23 cellular contexts compared by ENCODE assay signal in genomic region chr6:46010270-46010669, GRCh38. TPM values are rescaled to one million over a fixed set of nuclear protein-coding genes. Genes with fewer than 3 reads are reported as not detected.
A peak's percentile ranks its signal among the peaks of the same experiment; 100 is the strongest.
DNase-seq lines count a peak whose midpoint lies in the region; ATAC-seq lines count a peak whose summit lies in the region.
"Had no signal": no experiment of that assay in that cellular context is flagged by ENCODE, and none has a peak within 500 bp of the region (broad histone marks: within the 10 kb centered on the region; RNA-seq: fewer than 3 reads in every experiment).

No MANE protein-coding gene starts in this region.

- H3K27me3 ChIP-seq in naive thymus-derived CD4-positive, alpha-beta T cell (ENCODE audit: control insufficient read depth in 2 of 2, insufficient read depth in 2 of 2, low read length in 2 of 2): no peaks in the 10 kb centered on the region

- peak overlapping the region; percentile 68 for H3K4me3 Mint-ChIP-seq in T-helper 2 cell treated with Interferon-gamma antibody and Interleukin-4, amounts not matched to agents 5 μg/mL and 100 μg/mL, for 36 hours
- no peak overlapping the region for H3K4me3 Mint-ChIP-seq in stimulated activated naive CD8-positive, alpha-beta T cell treated with anti-CD3 and anti-CD28 coated beads, Interleukin-15, Interleukin-2, amounts not matched to agents 100 ng/mL and 50 ng/mL, for 24 hours
- H3K4me3 Mint-ChIP-seq in naive thymus-derived CD4-positive, alpha-beta T cell: peak overlapping the region in 4 of 10 donors; percentile 13 to 81 (median 71)
- no peak overlapping the region for H3K4me3 Mint-ChIP-seq in stimulated activated memory B cell treated with anti-CD40 and anti-IgM and Interleukin-4, amounts not matched to agents 10 μg/mL and 1 μg/mL and 100 μg/mL, for 72 hours
- H3K4me3 Mint-ChIP-seq: dendritic cell treated with granulocyte-macrophage colony-stimulating factor and Interleukin-4, amounts not matched to agents 40 ng/mL and 50 ng/mL, for 4 days had no signal

- no peak for ATAC-seq in stimulated activated naive CD8-positive, alpha-beta T cell treated with anti-CD3 and anti-CD28 coated beads, Interleukin-15, Interleukin-2, amounts not matched to agents 100 U/mL and 50 U/mL, for 24 hours
- no peak for ATAC-seq in naive thymus-derived CD4-positive, alpha-beta T cell
- no peak for ATAC-seq in stimulated activated memory B cell treated with anti-CD40 and anti-IgM and Interleukin-4, amounts not matched to agents 10 μg/mL and 1 μg/mL and 100 μg/mL, for 72 hours

- peaks cover 50% of the 10 kb centered on the region for H3K4me1 Mint-ChIP-seq in T-helper 2 cell treated with Interferon-gamma antibody and Interleukin-4, amounts not matched to agents 5 μg/mL and 100 μg/mL, for 36 hours (ENCODE audit: low read depth)
- H3K4me1 Mint-ChIP-seq in stimulated activated naive CD8-positive, alpha-beta T cell treated with anti-CD3 and anti-CD28 coated beads, Interleukin-15, Interleukin-2, amounts not matched to agents 100 ng/mL and 50 ng/mL, for 24 hours (ENCODE audit: low read depth): peaks cover 57% of the 10 kb centered on the region
- peaks cover 29 to 58% (median 56%) of the 10 kb centered on the region in 7 donors for H3K4me1 Mint-ChIP-seq in naive thymus-derived CD4-positive, alpha-beta T cell
- peaks cover 36% of the 10 kb centered on the region for H3K4me1 Mint-ChIP-seq in stimulated activated memory B cell treated with anti-CD40 and anti-IgM and Interleukin-4, amounts not matched to agents 10 μg/mL and 1 μg/mL and 100 μg/mL, for 72 hours

- H3K4me1 ChIP-seq in naive thymus-derived CD4-positive, alpha-beta T cell (ENCODE audit: control insufficient read depth in 2 of 2, insufficient read depth in 2 of 2, low read length in 2 of 2): peaks cover 32 to 43% of the 10 kb centered on the region in 2 donors

- H3K36me3 Mint-ChIP-seq in T-helper 2 cell treated with Interferon-gamma antibody and Interleukin-4, amounts not matched to agents 5 μg/mL and 100 μg/mL, for 36 hours (ENCODE audit: low read depth): no peaks in the 10 kb centered on the region
- no peaks in the 10 kb centered on the region for H3K36me3 Mint-ChIP-seq in stimulated activated naive CD8-positive, alpha-beta T cell treated with anti-CD3 and anti-CD28 coated beads, Interleukin-15, Interleukin-2, amounts not matched to agents 100 ng/mL and 50 ng/mL, for 24 hours (ENCODE audit: low read depth)
- peaks cover 0 to 9% (median 0%) of the 10 kb centered on the region in 5 donors for H3K36me3 Mint-ChIP-seq in naive thymus-derived CD4-positive, alpha-beta T cell
- peaks cover 4% of the 10 kb centered on the region for H3K36me3 Mint-ChIP-seq in stimulated activated memory B cell treated with anti-CD40 and anti-IgM and Interleukin-4, amounts not matched to agents 10 μg/mL and 1 μg/mL and 100 μg/mL, for 72 hours
- H3K36me3 Mint-ChIP-seq: CD4-positive, CD25-positive, alpha-beta regulatory T cell had no signal

- H3K9me3 ChIP-seq in naive thymus-derived CD4-positive, alpha-beta T cell (ENCODE audit: control insufficient read depth in 2 of 3, low read length in 3 of 3): no peaks in the 10 kb centered on the region
- H3K9me3 ChIP-seq: tibial artery had no signal

- intact Hi-C loops in naive thymus-derived CD4-positive, alpha-beta T cell (cut with micrococcal nuclease): loop anchor here (2.0 to 10.0 kb wide), 7 partner anchors 78 to 1467 kb away; partner anchors contain the start of genes CD2AP (in 1 of the 2) and SUPT3H (in 1 of the 2)

- CTCF ChIA-PET in naive thymus-derived CD4-positive, alpha-beta T cell (lab: Charles Lee): interaction anchor here (0.7 to 1.5 kb wide), 2 partner anchors 51 to 80 kb away, joined by 3 to 4 read pairs; no protein-coding TSS in a partner anchor

- H3K27me3 Mint-ChIP-seq in T-helper 2 cell treated with Interferon-gamma antibody and Interleukin-4, amounts not matched to agents 5 μg/mL and 100 μg/mL, for 36 hours (ENCODE audit: low read depth): peaks cover 23% of the 10 kb centered on the region
- peaks cover 4% of the 10 kb centered on the region for H3K27me3 Mint-ChIP-seq in stimulated activated naive CD8-positive, alpha-beta T cell treated with anti-CD3 and anti-CD28 coated beads, Interleukin-15, Interleukin-2, amounts not matched to agents 100 ng/mL and 50 ng/mL, for 24 hours
- peaks cover 0 to 10% (median 0%) of the 10 kb centered on the region in 5 donors for H3K27me3 Mint-ChIP-seq in naive thymus-derived CD4-positive, alpha-beta T cell
- H3K27me3 Mint-ChIP-seq in stimulated activated memory B cell treated with anti-CD40 and anti-IgM and Interleukin-4, amounts not matched to agents 10 μg/mL and 1 μg/mL and 100 μg/mL, for 72 hours: no peaks in the 10 kb centered on the region
- H3K27me3 Mint-ChIP-seq: memory B cell had no signal

- no peaks in the 10 kb centered on the region for H3K9me3 Mint-ChIP-seq in T-helper 2 cell treated with Interferon-gamma antibody and Interleukin-4, amounts not matched to agents 5 μg/mL and 100 μg/mL, for 36 hours
- H3K9me3 Mint-ChIP-seq in stimulated activated naive CD8-positive, alpha-beta T cell treated with anti-CD3 and anti-CD28 coated beads, Interleukin-15, Interleukin-2, amounts not matched to agents 100 ng/mL and 50 ng/mL, for 24 hours: no peaks in the 10 kb centered on the region
- H3K9me3 Mint-ChIP-seq in naive thymus-derived CD4-positive, alpha-beta T cell: peaks cover 0 to 2% (median 0%) of the 10 kb centered on the region in 11 donors
- H3K9me3 Mint-ChIP-seq in stimulated activated memory B cell treated with anti-CD40 and anti-IgM and Interleukin-4, amounts not matched to agents 10 μg/mL and 1 μg/mL and 100 μg/mL, for 72 hours: no peaks in the 10 kb centered on the region
- H3K9me3 Mint-ChIP-seq: activated T-cell treated with anti-CD3 and anti-CD28 coated beads, Interleukin-2, amount 50 U/mL, for 24 hours; dendritic cell treated with granulocyte-macrophage colony-stimulating factor and Interleukin-4, amounts not matched to agents 40 ng/mL and 50 ng/mL, for 4 days; memory B cell had no signal

- POLR2A ChIA-PET in naive thymus-derived CD4-positive, alpha-beta T cell (lab: Charles Lee): interaction anchor here (1.4 kb wide), 1 partner anchor 41 kb away, joined by 3 read pairs; no protein-coding TSS in a partner anchor

- DNase-seq in T-helper 2 cell treated with Interferon-gamma antibody and Interleukin-4, amounts not matched to agents 5 μg/mL and 100 μg/mL, for 36 hours (ENCODE audit: low spot score): no peak
- no peak for DNase-seq in T-helper 2 cell
- DNase-seq in stimulated activated naive CD8-positive, alpha-beta T cell treated with anti-CD3 and anti-CD28 coated beads, Interleukin-15, Interleukin-2, amounts not matched to agents 100 U/mL and 50 U/mL, for 24 hours: no peak
- DNase-seq in naive thymus-derived CD4-positive, alpha-beta T cell: no peak
- no peak for DNase-seq in NCI-H128 (lab: John Stamatoyannopoulos, UW; ENCODE audit: unreplicated experiment)
- DNase-seq in stimulated activated CD4-positive, alpha-beta T cell treated with anti-CD3 and anti-CD28 coated beads, Interleukin-4, amount 100 ng/mL, for 1 hour: no peak
- DNase-seq: 8988T; activated naive CD4-positive, alpha-beta T cell; activated T-cell treated with anti-CD3 and anti-CD28 coated beads, Interleukin-2, amount 50 U/mL, for 24 hours; aorta; NCI-H187 treated with DMSO at 0.1 percent for 48 hours; NCI-H526 treated with DMSO at 0.1 percent for 48 hours; stimulated activated CD4-positive, alpha-beta T cell treated with anti-CD3 and anti-CD28 coated beads, Interleukin-2, amount 100 ng/mL, for 48 hours; stimulated activated naive CD4-positive, alpha-beta T cell; tibial artery had no signal

- no peak overlapping the region for H3K4me3 ChIP-seq in naive thymus-derived CD4-positive, alpha-beta T cell (ENCODE audit: low read length)
- H3K4me3 ChIP-seq: tibial artery had no signal

- H3K27ac ChIP-seq in naive thymus-derived CD4-positive, alpha-beta T cell (ENCODE audit: low read depth, low read length): no peak overlapping the region
- H3K27ac ChIP-seq: tibial artery had no signal

- H3K36me3 ChIP-seq in naive thymus-derived CD4-positive, alpha-beta T cell (ENCODE audit: control insufficient read depth in 2 of 3, insufficient read depth in 3 of 3, low read length in 3 of 3): no peaks in the 10 kb centered on the region
- H3K36me3 ChIP-seq: tibial artery had no signal

- H3K27ac Mint-ChIP-seq in T-helper 2 cell treated with Interferon-gamma antibody and Interleukin-4, amounts not matched to agents 5 μg/mL and 100 μg/mL, for 36 hours: no peak overlapping the region
- peak overlapping the region; percentile 84 for H3K27ac Mint-ChIP-seq in stimulated activated naive CD8-positive, alpha-beta T cell treated with anti-CD3 and anti-CD28 coated beads, Interleukin-15, Interleukin-2, amounts not matched to agents 100 ng/mL and 50 ng/mL, for 24 hours
- peak overlapping the region in 8 of 9 donors; percentile 29 to 97 (median 92) for H3K27ac Mint-ChIP-seq in naive thymus-derived CD4-positive, alpha-beta T cell
- H3K27ac Mint-ChIP-seq in stimulated activated memory B cell treated with anti-CD40 and anti-IgM and Interleukin-4, amounts not matched to agents 10 μg/mL and 1 μg/mL and 100 μg/mL, for 72 hours: no peak overlapping the region
- H3K27ac Mint-ChIP-seq: dendritic cell treated with granulocyte-macrophage colony-stimulating factor and Interleukin-4, amounts not matched to agents 40 ng/mL and 50 ng/mL, for 4 days had no signal

RNA-seq across cellular contexts. Expression of gene CLIC5, which starts 5.4 kb away (rescaled TPM):
- total RNA-seq in naive thymus-derived CD4-positive, alpha-beta T cell: 1 to 10 TPM; 1.1 to 4.1 (median 3.2) TPM
- under 1 TPM; 0.41 to 0.45 TPM for polyA plus RNA-seq in naive thymus-derived CD4-positive, alpha-beta T cell
- total RNA-seq: fibroblast of lung, LHCN-M2, SK-MEL-5 had no signal

Comparison
In these comparisons a context has a peak if more than half of its experiments do, and no peak if none do; other contexts are left out.
1. H3K27ac Mint-ChIP-seq: peak in stimulated activated naive CD8-positive, alpha-beta T cell treated with anti-CD3 and anti-CD28 coated beads, Interleukin-15, Interleukin-2, amounts not matched to agents 100 ng/mL and 50 ng/mL, for 24 hours (single experiment) and naive thymus-derived CD4-positive, alpha-beta T cell (8 of 9); none in T-helper 2 cell treated with Interferon-gamma antibody and Interleukin-4, amounts not matched to agents 5 μg/mL and 100 μg/mL, for 36 hours (single experiment) and stimulated activated memory B cell treated with anti-CD40 and anti-IgM and Interleukin-4, amounts not matched to agents 10 μg/mL and 1 μg/mL and 100 μg/mL, for 72 hours (single experiment).